In genomic region chr13:48278806-48279205, GRCh38 we compare ENCODE assay signal across 17 cellular contexts. TPM values are rescaled to one million over a fixed set of nuclear protein-coding genes. Genes with fewer than 3 reads are reported as not detected.
DNase-seq lines count a peak whose midpoint lies in the region; ATAC-seq and TF ChIP-seq lines count a peak whose summit lies in the region.
"Had no signal": no experiment of that assay in that cellular context is flagged by ENCODE, and none has a peak within 500 bp of the region (broad histone marks: within the 10 kb centered on the region; RNA-seq: fewer than 3 reads in every experiment).

No MANE protein-coding gene starts in this region.

- DNase-seq in A673 (ENCODE audit: low spot score) (peak; percentile 45), DMS153 treated with DMSO at 0.1 percent for 48 hours (lab: John Stamatoyannopoulos, UW; ENCODE audit: unreplicated experiment) (peak; percentile 10), NCI-H69 (lab: John Stamatoyannopoulos, UW) (peak; percentile 43), dermis microvascular lymphatic vessel endothelial cell (ENCODE audit: low read depth in 2 of 2) (peak; percentile 45 to 81), OCI-M2 (lab: John Stamatoyannopoulos, UW; ENCODE audit: unreplicated experiment) (no peak), DMS114 treated with DMSO at 0.1 percent for 48 hours (lab: John Stamatoyannopoulos, UW; ENCODE audit: unreplicated experiment) (no peak), substantia nigra (lab: John Stamatoyannopoulos, UW) (no peak)
- DNase-seq: CD8-positive, alpha-beta memory T cell; IMR-90; Kasumi-1; MG63; NCI-H1048; NCI-H187 treated with DMSO at 0.1 percent for 48 hours; NCI-H510A; T-helper 1 cell had no signal

- H3K4me1 ChIP-seq in A673 (ENCODE audit: insufficient read depth, low read length, poor library complexity, severe bottlenecking), result peaks cover 7% of the 10 kb centered on the region

- H3K27ac ChIP-seq in A673 (ENCODE audit: low read depth, low read length, poor library complexity, severe bottlenecking), result peak overlapping the region; percentile 9
- no peak overlapping the region for H3K27ac ChIP-seq in substantia nigra (ENCODE audit: low read depth, low read length, poor library complexity, severe bottlenecking)
- H3K27ac ChIP-seq: BLaER1 treated with 17β-estradiol and CSF1 and Interleukin-3, amounts not matched to agents 10 nM and 100 nM had no signal

- intact Hi-C loops in A673 (cut with micrococcal nuclease; ENCODE audit: unreplicated experiment), result no loop called here

- CTCF ChIA-PET in A673 (lab: Charles Lee), result no interaction called here

- no TSS peak for BruUV-seq in A673 (replicated peaks; lab: Mats Ljungman, UMichigan)

- H3K9me3 ChIP-seq in A673 (ENCODE audit: low read depth, low read length, poor library complexity, severe bottlenecking), result no peaks in the 10 kb centered on the region
- H3K9me3 ChIP-seq: BLaER1 treated with 17β-estradiol and CSF1 and Interleukin-3, amounts not matched to agents 10 nM and 100 nM; MG63 had no signal

- POLR2A ChIA-PET in A673 (lab: Charles Lee; ENCODE audit: low non-redundant PET), result no interaction called here

- TF ChIP-seq CTCF in A673 (conservative IDR thresholded peaks at IDR 0.05; ENCODE audit: low read depth, low read length), result no peak

- no peak overlapping the region for H3K4me3 ChIP-seq in A673 (ENCODE audit: low read depth, low read length, poor library complexity, severe bottlenecking)
- H3K4me3 ChIP-seq: BLaER1 treated with 17β-estradiol and CSF1 and Interleukin-3, amounts not matched to agents 10 nM and 100 nM; MG63 had no signal

- no peak for ATAC-seq in HG03045 (IDR thresholded peaks at IDR 0.05; ENCODE audit: unreplicated experiment)

- no peaks in the 10 kb centered on the region for H3K27me3 ChIP-seq in A673 (replicated peaks; ENCODE audit: insufficient read depth, low read depth, low read length, poor library complexity)
- H3K27me3 ChIP-seq: BLaER1 treated with 17β-estradiol and CSF1 and Interleukin-3, amounts not matched to agents 10 nM and 100 nM; MG63 had no signal

- no peaks in the 10 kb centered on the region for H3K36me3 ChIP-seq in A673 (ENCODE audit: insufficient read depth, low read length, poor library complexity, severe bottlenecking)
- H3K36me3 ChIP-seq: MG63 had no signal

RNA-seq across cellular contexts. Expression of gene RB1, which starts 24.7 kb away (rescaled TPM):
- total RNA-seq in A673 (2021) (52.9 and 57.1 TPM in 2 replicates), dermis microvascular lymphatic vessel endothelial cell (24.4 and 27.6 TPM in 2 replicates)

RNA-seq across cellular contexts. Expression of gene ITM2B, which starts 45.8 kb away (rescaled TPM):
- total RNA-seq in A673 (2021) (168 and 190 TPM in 2 replicates), dermis microvascular lymphatic vessel endothelial cell (228 and 495 TPM in 2 replicates)

Comparison
In these comparisons a context has a peak if more than half of its experiments do, and no peak if none do; other contexts are left out.
1. DNase-seq: peak in A673 (single experiment), DMS153 treated with DMSO at 0.1 percent for 48 hours (single experiment), NCI-H69 (single experiment) and dermis microvascular lymphatic vessel endothelial cell (2 of 2); none in OCI-M2 (single experiment), DMS114 treated with DMSO at 0.1 percent for 48 hours (single experiment) and substantia nigra (0 of 49).